In genomic region chr7:27739914-27740448, GRCh38 we compare ENCODE assay signal across 8 cellular contexts. TPM values are rescaled to one million over a fixed set of nuclear protein-coding genes. Genes with fewer than 3 reads are reported as not detected.
DNase-seq lines count a peak whose midpoint lies in the region; ATAC-seq and TF ChIP-seq lines count a peak whose summit lies in the region.

TAX1BP1 (plus strand) TSS chr7:27740162; CDS start chr7:27748525, 8,363 bp downstream.

- H3K9me3 Mint-ChIP-seq in activated naive CD4-positive, alpha-beta T cell treated with anti-CD3 and anti-CD28 coated beads, Interleukin-2, amount 50 U/mL, for 24 hours: no peaks in the 10 kb centered on the region

- peak; percentile 90 for DNase-seq in GM06990 (ENCODE audit: extremely low read depth, insufficient read length)
- DNase-seq in NCI-H1092 (lab: John Stamatoyannopoulos, UW): peak; percentile 92
- DNase-seq in glomerular endothelial cell (ENCODE audit: extremely low read depth, low read depth, low spot score): peak; percentile 41
- DNase-seq in omental fat pad (ENCODE audit: low spot score): peak; percentile 82
- peak; percentile 97 for DNase-seq in testis

- peaks cover 42% of the 10 kb centered on the region for H3K4me1 Mint-ChIP-seq in activated naive CD4-positive, alpha-beta T cell treated with anti-CD3 and anti-CD28 coated beads, Interleukin-2, amount 50 U/mL, for 24 hours

- no peaks in the 10 kb centered on the region for H3K27me3 Mint-ChIP-seq in activated naive CD4-positive, alpha-beta T cell treated with anti-CD3 and anti-CD28 coated beads, Interleukin-2, amount 50 U/mL, for 24 hours

- ATAC-seq in HG02588 (IDR thresholded peaks at IDR 0.05; ENCODE audit: unreplicated experiment) (peak; percentile 93), SK-N-SH treated with all-trans-retinoic acid at 6 μM for 48 hours (peak; percentile 96), omental fat pad (ENCODE audit: low FRiP score) (peak; percentile 98)

- no peaks in the 10 kb centered on the region for H3K36me3 Mint-ChIP-seq in activated naive CD4-positive, alpha-beta T cell treated with anti-CD3 and anti-CD28 coated beads, Interleukin-2, amount 50 U/mL, for 24 hours

- H3K27me3 ChIP-seq in GM06990 (replicated peaks; ENCODE audit: control insufficient read depth, insufficient read depth, low read length) (no peaks in the 10 kb centered on the region), testis (no peaks in the 10 kb centered on the region)

- intact Hi-C loops in testis (cut with DNase I; ENCODE audit: low total_unique reads): loop anchor here (10.0 kb wide), 1 partner anchor 355 kb away; no protein-coding TSS in a partner anchor

- no peaks in the 10 kb centered on the region for H3K36me3 ChIP-seq in GM06990 (ENCODE audit: control insufficient read depth, insufficient read depth, low read length)
- no peaks in the 10 kb centered on the region for H3K36me3 ChIP-seq in testis (ENCODE audit: low read depth, missing control alignments)

- H3K4me3 ChIP-seq in GM06990 (replicated peaks; ENCODE audit: low read depth, low read length) (peak within 1 kb of the TSS; percentile 77), testis (peak within 1 kb of the TSS; percentile 92 to 99)

- peak within 1 kb of the TSS; percentile 88 for H3K4me3 Mint-ChIP-seq in activated naive CD4-positive, alpha-beta T cell treated with anti-CD3 and anti-CD28 coated beads, Interleukin-2, amount 50 U/mL, for 24 hours

- peak within 1 kb of the TSS; percentile 95 for H3K27ac Mint-ChIP-seq in activated naive CD4-positive, alpha-beta T cell treated with anti-CD3 and anti-CD28 coated beads, Interleukin-2, amount 50 U/mL, for 24 hours

- no peaks in the 10 kb centered on the region for H3K9me3 ChIP-seq in testis

- WGBS in testis, 2 donors: 1% methylated on average over 33 to 41 of the region's 41 CpGs

- TF ChIP-seq CTCF in GM06990 (IDR thresholded peaks at IDR 0.05; ENCODE audit: insufficient read depth, low read length, poor library complexity, severe bottlenecking) (no peak), omental fat pad (IDR thresholded peaks at IDR 0.05) (no peak), testis (IDR thresholded peaks at IDR 0.05) (no peak)

- peaks cover 20% of the 10 kb centered on the region for H3K4me1 ChIP-seq in testis

- peak within 1 kb of the TSS; percentile 94 for H3K27ac ChIP-seq in testis

- peak; percentile 98 for TF ChIP-seq POLR2A in testis (IDR thresholded peaks at IDR 0.05)

TF ChIP-seq in SK-N-SH treated with all-trans-retinoic acid at 6 μM for 48 hours, 23 proteins besides CTCF, POLR2A, EP300 and RAD21:
- no peak for TF ChIP-seq BACH2 (CRISPR knock-in tag; IDR thresholded peaks at IDR 0.05; ENCODE audit: borderline replicate concordance)
- TF ChIP-seq ZFP30 (CRISPR knock-in tag; IDR thresholded peaks at IDR 0.05): no peak
- TF ChIP-seq CREB5 (CRISPR knock-in tag; IDR thresholded peaks at IDR 0.05; ENCODE audit: low read depth): no peak; the same call in 1 of the 2 replicates
- no peak for TF ChIP-seq ZC3H10 (CRISPR knock-in tag; IDR thresholded peaks at IDR 0.05)
- TF ChIP-seq ZNF8 (CRISPR knock-in tag; IDR thresholded peaks at IDR 0.05): no peak
- no peak for TF ChIP-seq RARB (CRISPR knock-in tag; IDR thresholded peaks at IDR 0.05)
- no peak for TF ChIP-seq ZNF565 (CRISPR knock-in tag; conservative IDR thresholded peaks at IDR 0.05; ENCODE audit: low read depth)
- TF ChIP-seq TSHZ2 (CRISPR knock-in tag; IDR thresholded peaks at IDR 0.05): no peak
- no peak for TF ChIP-seq TOX (CRISPR knock-in tag; IDR thresholded peaks at IDR 0.05; ENCODE audit: borderline replicate concordance)
- TF ChIP-seq PPARA (CRISPR knock-in tag; IDR thresholded peaks at IDR 0.05; ENCODE audit: borderline replicate concordance): no peak

RNA-seq across cellular contexts. Expression of gene TAX1BP1, which starts in this region (rescaled TPM):
- total RNA-seq in glomerular endothelial cell: 63.2 and 73.1 TPM in 2 replicates
- total RNA-seq in omental fat pad: 10 to 100 TPM; 65.0 to 77.0 (median 72.3) TPM
- 100 to 1,000 TPM; 154 to 155 TPM for total RNA-seq in testis
- polyA plus RNA-seq in testis (ENCODE audit: insufficient read depth, low read depth, low replicate concordance): 36.8 TPM

Comparison
In these comparisons a context has a peak if more than half of its experiments do, and no peak if none do; other contexts are left out.
1. Peak in every context shown above with its lines: DNase-seq, ATAC-seq, H3K4me3 ChIP-seq and H3K27ac ChIP-seq.
2. DNase-seq: peak in every context shown above with its lines; median percentile 97 in testis; 92 in NCI-H1092; 90 in GM06990; 82 in omental fat pad; 41 in glomerular endothelial cell.